In the genomic region with DNA sequence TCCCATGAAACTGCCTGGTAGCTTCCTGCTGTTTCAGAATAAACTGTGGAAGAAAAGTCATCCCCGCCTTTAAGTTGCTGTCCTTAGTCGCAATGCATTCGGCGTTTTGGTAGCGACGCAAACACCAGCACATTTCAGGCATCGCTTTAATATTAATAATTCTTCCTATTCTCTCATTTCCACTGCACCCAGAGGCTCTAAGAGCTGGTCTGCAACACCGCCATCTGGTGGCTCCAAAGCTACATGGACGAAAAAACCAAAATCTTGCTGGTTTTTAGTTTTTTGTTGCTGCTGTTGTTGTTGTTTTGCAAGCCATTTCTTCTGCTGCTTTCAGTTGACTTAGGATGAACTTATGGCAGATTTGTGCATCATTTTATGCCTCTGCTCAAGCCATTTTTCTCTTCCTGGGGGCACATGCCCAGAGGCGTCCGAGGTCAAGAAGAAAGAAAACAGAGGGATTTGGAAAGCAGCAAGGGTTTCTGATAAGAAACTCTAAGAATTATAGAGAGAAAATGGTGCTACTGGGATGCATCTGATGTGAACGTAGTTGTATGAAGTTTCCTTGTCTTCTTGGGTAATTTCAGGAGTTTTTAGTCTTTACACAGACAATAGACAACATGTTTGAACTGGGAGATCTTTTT, we compare ENCODE assay signal across 8 cellular contexts.
A peak's percentile ranks its signal among the peaks of the same experiment; 100 is the strongest.
DNase-seq lines count a peak whose midpoint lies in the region; ATAC-seq and TF ChIP-seq lines count a peak whose summit lies in the region.

No MANE protein-coding gene starts in this region.

- no peaks in the 10 kb centered on the region for H3K9me3 ChIP-seq in SJCRH30 (replicated peaks)

- peak; percentile 55 for TF ChIP-seq RAD21 in Ishikawa (IDR thresholded peaks at IDR 0.05; ENCODE audit: low read depth)

- H3K4me1 ChIP-seq in SJCRH30: no peaks in the 10 kb centered on the region

- H3K4me1 Mint-ChIP-seq in neural crest cell: peaks cover 7% of the 10 kb centered on the region

- H3K4me3 Mint-ChIP-seq in neural crest cell: no peak overlapping the region

- no peaks in the 10 kb centered on the region for H3K27me3 Mint-ChIP-seq in neural crest cell (ENCODE audit: low read depth)

- peaks cover 6% of the 10 kb centered on the region for H3K36me3 Mint-ChIP-seq in neural crest cell (ENCODE audit: low read depth)

- no peak for TF ChIP-seq POLR2A in erythroblast (IDR thresholded peaks at IDR 0.05; ENCODE audit: low read length)

- H3K27me3 ChIP-seq in SJCRH30: no peaks in the 10 kb centered on the region

- DNase-seq in NCI-H1417 (lab: John Stamatoyannopoulos, UW) (peak; percentile 38 to 75 (median 52)), NCI-H1417 treated with DMSO at 0.1 percent for 48 hours (lab: John Stamatoyannopoulos, UW) (no peak), SJCRH30 (peak; percentile 2 to 44), erythroblast (lab: John Stamatoyannopoulos, UW) (peak; percentile 1 to 37), neural crest cell (ENCODE audit: low read depth, low spot score) (peak; percentile 36)

- no peak overlapping the region for H3K4me3 ChIP-seq in SJCRH30

- no peak for TF ChIP-seq EP300 in Ishikawa (IDR thresholded peaks at IDR 0.05; ENCODE audit: borderline replicate concordance)

- no peak overlapping the region for H3K27ac Mint-ChIP-seq in neural crest cell (ENCODE audit: unreplicated experiment)

- H3K27ac ChIP-seq in SJCRH30: no peak overlapping the region

- ATAC-seq in HG02588 (IDR thresholded peaks at IDR 0.05; ENCODE audit: unreplicated experiment): no peak
- no peak for ATAC-seq in GM21619 (IDR thresholded peaks at IDR 0.05; ENCODE audit: unreplicated experiment)

- no peaks in the 10 kb centered on the region for H3K36me3 ChIP-seq in SJCRH30

- peak; percentile 86 for TF ChIP-seq CTCF in neural crest cell (conservative IDR thresholded peaks at IDR 0.05)

- H3K9me3 Mint-ChIP-seq in neural crest cell: peaks cover 9% of the 10 kb centered on the region

TF ChIP-seq in Ishikawa, 13 proteins besides CTCF, POLR2A, EP300 and RAD21:
- TF ChIP-seq FOXM1 (IDR thresholded peaks at IDR 0.05; ENCODE audit: borderline replicate concordance, low read depth) (no peak), CREB1 (IDR thresholded peaks at IDR 0.05; ENCODE audit: low read depth) (no peak), TAF1 (IDR thresholded peaks at IDR 0.05; ENCODE audit: low read depth) (no peak), EGR1 (IDR thresholded peaks at IDR 0.05) (no peak), REST (IDR thresholded peaks at IDR 0.05; ENCODE audit: low read depth) (no peak), USF1 (IDR thresholded peaks at IDR 0.05) (no peak), ZBTB7A (IDR thresholded peaks at IDR 0.05; ENCODE audit: low read depth) (no peak), YY1 (IDR thresholded peaks at IDR 0.05; ENCODE audit: low read depth) (no peak), TEAD4 (IDR thresholded peaks at IDR 0.05) (no peak), TCF12 (IDR thresholded peaks at IDR 0.05; ENCODE audit: low read depth) (no peak), NFIC (IDR thresholded peaks at IDR 0.05) (no peak), CEBPB (IDR thresholded peaks at IDR 0.05) (no peak)
